ENCODE assay signal across 12 cellular contexts in genomic region chr3:51977449-51978142, GRCh38. TPM values are rescaled to one million over a fixed set of nuclear protein-coding genes. Genes with fewer than 3 reads are reported as not detected.
A peak's percentile ranks its signal among the peaks of the same experiment; 100 is the strongest.
DNase-seq lines count a peak whose midpoint lies in the region; ATAC-seq and TF ChIP-seq lines count a peak whose summit lies in the region.
"Had no signal": no experiment of that assay in that cellular context is flagged by ENCODE, and none has a peak within 500 bp of the region (broad histone marks: within the 10 kb centered on the region; RNA-seq: fewer than 3 reads in every experiment).

No MANE protein-coding gene starts in this region.

- no peaks in the 10 kb centered on the region for H3K79me2 ChIP-seq in GM23338 (replicated peaks; ENCODE audit: insufficient read depth)

- no peaks in the 10 kb centered on the region for H3K27me3 ChIP-seq in esophagus (ENCODE audit: control insufficient read depth in 1 of 2, insufficient read depth in 2 of 2, low read length in 2 of 2)
- peaks cover 38% of the 10 kb centered on the region for H3K27me3 ChIP-seq in GM23338 (ENCODE audit: insufficient read depth)
- H3K27me3 ChIP-seq in right atrium auricular region, result no peaks in the 10 kb centered on the region
- H3K27me3 ChIP-seq in esophagus muscularis mucosa, result no peaks in the 10 kb centered on the region
- H3K27me3 ChIP-seq: ovary had no signal

- H3K27ac ChIP-seq in esophagus (ENCODE audit: low read depth in 2 of 2, low read length in 1 of 2) (peak overlapping the region; percentile 20 to 27), GM23338 (ENCODE audit: low read depth) (no peak overlapping the region), right atrium auricular region (no peak overlapping the region), esophagus muscularis mucosa (replicated peaks in 1 of 4) (no peak overlapping the region)
- H3K27ac ChIP-seq: ovary had no signal

- no peak for ATAC-seq in activated naive CD4-positive, alpha-beta T cell treated with anti-CD3 and anti-CD28 coated beads, Interleukin-2, amount 50 U/mL, for 72 hours
- ATAC-seq in GM23338, result no peak

- H3K36me3 ChIP-seq in esophagus (ENCODE audit: control insufficient read depth in 2 of 2, insufficient read depth in 2 of 2, low read length in 1 of 2) (peaks cover 0 to 2% of the 10 kb centered on the region in 2 donors), GM23338 (ENCODE audit: insufficient read depth) (no peaks in the 10 kb centered on the region), right atrium auricular region (no peaks in the 10 kb centered on the region), esophagus muscularis mucosa (peaks cover 0 to 13% (median 5%) of the 10 kb centered on the region in 4 donors)
- H3K36me3 ChIP-seq: ovary had no signal

- peaks cover 36% of the 10 kb centered on the region for H3K4me1 Mint-ChIP-seq in activated T-helper 1 cell treated with anti-CD3 and anti-CD28 coated beads, Interleukin-12 subunit alpha, Interleukin-12 subunit beta, Interleukin-2, Interleukin-4 antibody, amounts not matched to agents 30 ng/mL and 10 ng/mL and 1 ng/mL, durations not matched to agents 14 hours and 24 hours and 36 hours (ENCODE audit: low read depth)
- peaks cover 18% of the 10 kb centered on the region for H3K4me1 Mint-ChIP-seq in GM23338

- TF ChIP-seq EP300 in esophagus muscularis mucosa (IDR thresholded peaks at IDR 0.05), result no peak

- peak overlapping the region in 1 of 2 donors; percentile 1 for H3K27ac Mint-ChIP-seq in activated naive CD4-positive, alpha-beta T cell treated with anti-CD3 and anti-CD28 coated beads, Interleukin-2, amount 50 U/mL, for 72 hours
- H3K27ac Mint-ChIP-seq in activated T-helper 1 cell treated with anti-CD3 and anti-CD28 coated beads, Interleukin-12 subunit alpha, Interleukin-12 subunit beta, Interleukin-2, Interleukin-4 antibody, amounts not matched to agents 30 ng/mL and 10 ng/mL and 1 ng/mL, durations not matched to agents 14 hours and 24 hours and 36 hours, result peak overlapping the region; percentile 3
- no peak overlapping the region for H3K27ac Mint-ChIP-seq in GM23338

- no peaks in the 10 kb centered on the region for H3K9me3 Mint-ChIP-seq in activated naive CD4-positive, alpha-beta T cell treated with anti-CD3 and anti-CD28 coated beads, Interleukin-2, amount 50 U/mL, for 72 hours
- no peaks in the 10 kb centered on the region for H3K9me3 Mint-ChIP-seq in activated T-helper 1 cell treated with anti-CD3 and anti-CD28 coated beads, Interleukin-12 subunit alpha, Interleukin-12 subunit beta, Interleukin-2, Interleukin-4 antibody, amounts not matched to agents 30 ng/mL and 10 ng/mL and 1 ng/mL, durations not matched to agents 14 hours and 24 hours and 36 hours
- no peaks in the 10 kb centered on the region; the same call in 2 of the 3 replicates for H3K9me3 Mint-ChIP-seq in GM23338

- peaks cover 5 to 12% of the 10 kb centered on the region in 2 donors for H3K36me3 Mint-ChIP-seq in activated naive CD4-positive, alpha-beta T cell treated with anti-CD3 and anti-CD28 coated beads, Interleukin-2, amount 50 U/mL, for 72 hours
- peaks cover 6% of the 10 kb centered on the region for H3K36me3 Mint-ChIP-seq in activated T-helper 1 cell treated with anti-CD3 and anti-CD28 coated beads, Interleukin-12 subunit alpha, Interleukin-12 subunit beta, Interleukin-2, Interleukin-4 antibody, amounts not matched to agents 30 ng/mL and 10 ng/mL and 1 ng/mL, durations not matched to agents 14 hours and 24 hours and 36 hours (ENCODE audit: low read depth)
- H3K36me3 Mint-ChIP-seq in GM23338 (ENCODE audit: low read depth), result no peaks in the 10 kb centered on the region

- H3K9me3 ChIP-seq in esophagus (ENCODE audit: control insufficient read depth in 2 of 2, insufficient read depth in 1 of 2, low read depth in 1 of 2, low read length in 1 of 2) (no peaks in the 10 kb centered on the region), right atrium auricular region (no peaks in the 10 kb centered on the region), esophagus muscularis mucosa (no peaks in the 10 kb centered on the region)
- H3K9me3 ChIP-seq: ovary had no signal

- H3K4me3 Mint-ChIP-seq in activated T-helper 1 cell treated with anti-CD3 and anti-CD28 coated beads, Interleukin-12 subunit alpha, Interleukin-12 subunit beta, Interleukin-2, Interleukin-4 antibody, amounts not matched to agents 30 ng/mL and 10 ng/mL and 1 ng/mL, durations not matched to agents 14 hours and 24 hours and 36 hours, result peak overlapping the region; percentile 43
- H3K4me3 Mint-ChIP-seq in GM23338, result no peak overlapping the region

- no peaks in the 10 kb centered on the region for H4K20me1 ChIP-seq in GM23338 (replicated peaks; ENCODE audit: insufficient read depth)

- intact Hi-C loops in activated T-helper 1 cell treated with anti-CD3 and anti-CD28 coated beads, Interleukin-12 subunit alpha, Interleukin-12 subunit beta, Interleukin-2, Interleukin-4 antibody, amounts not matched to agents 30 ng/mL and 10 ng/mL and 1 ng/mL, durations not matched to agents 14 hours and 24 hours and 36 hours (cut with micrococcal nuclease), result loop anchor here (10.0 kb wide), 2 partner anchors 557 to 583 kb away; partner anchors contain the start of genes NT5DC2, RBM15B and UQCC5
- intact Hi-C loops in esophagus muscularis mucosa (cut with DNase I), result no loop called here

- no peak for TF ChIP-seq POLR2A in esophagus muscularis mucosa (IDR thresholded peaks at IDR 0.05; ENCODE audit: low read depth)

- TF ChIP-seq CTCF in GM23338 (conservative IDR thresholded peaks at IDR 0.05; ENCODE audit: low read depth in 2 of 2), result no peak
- TF ChIP-seq CTCF in right atrium auricular region (IDR thresholded peaks at IDR 0.05), result no peak
- no peak for TF ChIP-seq CTCF in esophagus muscularis mucosa (IDR thresholded peaks at IDR 0.05)

- H3K4me3 ChIP-seq in esophagus (ENCODE audit: low read depth in 1 of 2, low read length in 2 of 2), result no peak overlapping the region
- no peak overlapping the region for H3K4me3 ChIP-seq in GM23338
- H3K4me3 ChIP-seq in right atrium auricular region, result no peak overlapping the region
- no peak overlapping the region for H3K4me3 ChIP-seq in esophagus muscularis mucosa
- H3K4me3 ChIP-seq: ovary had no signal

- H3K9me2 ChIP-seq in GM23338 (ENCODE audit: insufficient read depth), result no peaks in the 10 kb centered on the region

- peaks cover 7 to 27% of the 10 kb centered on the region in 2 donors for H3K4me1 ChIP-seq in esophagus (ENCODE audit: control insufficient read depth in 2 of 2, insufficient read depth in 2 of 2, low read length in 1 of 2)
- peaks cover 26% of the 10 kb centered on the region for H3K4me1 ChIP-seq in GM23338 (ENCODE audit: insufficient read depth)
- peaks cover 0 to 33% of the 10 kb centered on the region in 2 donors for H3K4me1 ChIP-seq in right atrium auricular region
- H3K4me1 ChIP-seq in esophagus muscularis mucosa, result peaks cover 35 to 58% (median 45%) of the 10 kb centered on the region in 4 donors

- WGBS in esophagus, 2 donors, result 60 to 67% methylated on average over 9 of the region's 9 CpGs
- 84% methylated on average over 4 of the region's 9 CpGs for WGBS in esophagus muscularis mucosa

- no peak overlapping the region for H2AFZ ChIP-seq in GM23338

- H3F3A ChIP-seq in GM23338 (replicated peaks; ENCODE audit: low read depth), result peaks cover 32% of the 10 kb centered on the region

- no peak overlapping the region for H3K4me2 ChIP-seq in GM23338

- no peaks in the 10 kb centered on the region for H3K27me3 Mint-ChIP-seq in activated T-helper 1 cell treated with anti-CD3 and anti-CD28 coated beads, Interleukin-12 subunit alpha, Interleukin-12 subunit beta, Interleukin-2, Interleukin-4 antibody, amounts not matched to agents 30 ng/mL and 10 ng/mL and 1 ng/mL, durations not matched to agents 14 hours and 24 hours and 36 hours (ENCODE audit: insufficient read depth)
- peaks cover 42% of the 10 kb centered on the region for H3K27me3 Mint-ChIP-seq in GM23338 (ENCODE audit: insufficient read depth, low read depth, poor library complexity)

- DNase-seq in activated naive CD4-positive, alpha-beta T cell treated with Interleukin-2 at 50 U/mL for 16 hours, result peak; percentile 28
- DNase-seq in activated naive CD4-positive, alpha-beta T cell treated with anti-CD3 and anti-CD28 coated beads, Interleukin-2, amount 50 U/mL, for 72 hours (ENCODE audit: low spot score in 2 of 2), result no peak
- DNase-seq in activated T-helper 1 cell treated with anti-CD3 and anti-CD28 coated beads, Interleukin-12 subunit alpha, Interleukin-12 subunit beta, Interleukin-2, Interleukin-4 antibody, amounts not matched to agents 30 ng/mL and 10 ng/mL and 1 ng/mL, durations not matched to agents 14 hours and 24 hours and 36 hours (ENCODE audit: low spot score), result no peak
- DNase-seq in stimulated activated naive CD4-positive, alpha-beta T cell treated with Interleukin-2 at 50 U/mL for 16 hours (lab: John Stamatoyannopoulos, UW), result peak; percentile 11
- DNase-seq in GM23338 (ENCODE audit: low spot score) (no peak), right atrium auricular region (ENCODE audit: low spot score) (no peak), esophagus muscularis mucosa (ENCODE audit: extremely low spot score) (no peak)
- DNase-seq: caudate nucleus, DMS153, NCI-H187 treated with DMSO at 0.1 percent for 48 hours, ovary had no signal

RNA-seq across cellular contexts. Expression of gene ABHD14A, which starts 2.7 kb away (rescaled TPM):
- 1 to 10 TPM; 7.7 to 9.0 TPM for total RNA-seq in activated naive CD4-positive, alpha-beta T cell treated with anti-CD3 and anti-CD28 coated beads, Interleukin-2, amount 50 U/mL, for 72 hours
- 12.8 and 13.3 TPM in 2 replicates for total RNA-seq in activated T-helper 1 cell treated with anti-CD3 and anti-CD28 coated beads, Interleukin-12 subunit alpha, Interleukin-12 subunit beta, Interleukin-2, Interleukin-4 antibody, amounts not matched to agents 30 ng/mL and 10 ng/mL and 1 ng/mL, durations not matched to agents 14 hours and 24 hours and 36 hours
- polyA plus RNA-seq in esophagus, result 10 to 100 TPM in 1 of 2 donors, 1 to 10 TPM in 1; 8.0 to 12.9 TPM
- total RNA-seq in GM23338 (2014; rRNA removed; shearing (Covaris generic)), result 4.3 and 7.8 TPM in 2 replicates
- polyA plus RNA-seq in GM23338 (2016; fragmentation: Nextera tagmentation; extraction: Ambion mirVana), result 12.7 TPM in 2 replicates
- total RNA-seq in right atrium auricular region, result 10 to 100 TPM; 21.0 to 31.3 TPM
- total RNA-seq in esophagus muscularis mucosa, result 10 to 100 TPM in 3 of 4 donors, 1 to 10 TPM in 1; 10.0 to 22.3 (median 15.8) TPM

RNA-seq across cellular contexts. Expression of gene ABHD14B, which starts 3.7 kb away (rescaled TPM):
- 10 to 100 TPM; 21.4 to 62.4 TPM for total RNA-seq in activated naive CD4-positive, alpha-beta T cell treated with anti-CD3 and anti-CD28 coated beads, Interleukin-2, amount 50 U/mL, for 72 hours
- total RNA-seq in activated T-helper 1 cell treated with anti-CD3 and anti-CD28 coated beads, Interleukin-12 subunit alpha, Interleukin-12 subunit beta, Interleukin-2, Interleukin-4 antibody, amounts not matched to agents 30 ng/mL and 10 ng/mL and 1 ng/mL, durations not matched to agents 14 hours and 24 hours and 36 hours, result 37.9 and 38.0 TPM in 2 replicates
- 10 to 100 TPM; 29.6 to 40.5 TPM for polyA plus RNA-seq in esophagus
- total RNA-seq in GM23338 (2014; rRNA removed; shearing (Covaris generic)), result 8.0 and 11.1 TPM in 2 replicates
- 5.8 and 8.9 TPM in 2 replicates for polyA plus RNA-seq in GM23338 (2016; fragmentation: Nextera tagmentation; extraction: Ambion mirVana)
- 10 to 100 TPM; 15.6 to 20.9 TPM for total RNA-seq in right atrium auricular region
- total RNA-seq in esophagus muscularis mucosa, result 10 to 100 TPM; 41.8 to 49.5 (median 46.9) TPM

RNA-seq across cellular contexts. Expression of gene ACY1, which starts 5.7 kb away (rescaled TPM):
- 10 to 100 TPM; 54.7 to 78.5 TPM for total RNA-seq in activated naive CD4-positive, alpha-beta T cell treated with anti-CD3 and anti-CD28 coated beads, Interleukin-2, amount 50 U/mL, for 72 hours
- total RNA-seq in activated T-helper 1 cell treated with anti-CD3 and anti-CD28 coated beads, Interleukin-12 subunit alpha, Interleukin-12 subunit beta, Interleukin-2, Interleukin-4 antibody, amounts not matched to agents 30 ng/mL and 10 ng/mL and 1 ng/mL, durations not matched to agents 14 hours and 24 hours and 36 hours, result 58.0 and 58.5 TPM in 2 replicates
- polyA plus RNA-seq in esophagus (10 to 100 TPM; 22.4 to 23.2 TPM), GM23338 (2016; fragmentation: Nextera tagmentation; extraction: Ambion mirVana) (35.8 and 38.4 TPM in 2 replicates)
- 62.8 and 91.3 TPM in 2 replicates for total RNA-seq in GM23338 (2014; rRNA removed; shearing (Covaris generic))
- total RNA-seq in right atrium auricular region (10 to 100 TPM; 26.0 to 29.8 TPM), esophagus muscularis mucosa (10 to 100 TPM in 3 of 4 donors, 1 to 10 TPM in 1; 10.0 to 19.2 (median 15.8) TPM)

RNA-seq across cellular contexts. Expression of gene PCBP4, which starts 10.3 kb away (rescaled TPM):
- 10 to 100 TPM; 11.3 to 14.3 TPM for total RNA-seq in activated naive CD4-positive, alpha-beta T cell treated with anti-CD3 and anti-CD28 coated beads, Interleukin-2, amount 50 U/mL, for 72 hours
- total RNA-seq in activated T-helper 1 cell treated with anti-CD3 and anti-CD28 coated beads, Interleukin-12 subunit alpha, Interleukin-12 subunit beta, Interleukin-2, Interleukin-4 antibody, amounts not matched to agents 30 ng/mL and 10 ng/mL and 1 ng/mL, durations not matched to agents 14 hours and 24 hours and 36 hours, result 14.8 and 18.0 TPM in 2 replicates
- polyA plus RNA-seq in esophagus, result 10 to 100 TPM; 11.7 to 18.7 TPM
- 26.8 and 37.6 TPM in 2 replicates for total RNA-seq in GM23338 (2014; rRNA removed; shearing (Covaris generic))
- polyA plus RNA-seq in GM23338 (2016; fragmentation: Nextera tagmentation; extraction: Ambion mirVana), result 11.8 and 14.1 TPM in 2 replicates
- total RNA-seq in right atrium auricular region, result 100 to 1,000 TPM in 1 of 2 donors, 10 to 100 TPM in 1; 73.8 to 119 TPM
- 100 to 1,000 TPM in 2 of 4 donors, 10 to 100 TPM in 2; 54.4 to 378 (median 139) TPM for total RNA-seq in esophagus muscularis mucosa

RNA-seq across cellular contexts. Expression of gene RPL29, which starts 18.1 kb away (rescaled TPM):
- total RNA-seq in activated naive CD4-positive, alpha-beta T cell treated with anti-CD3 and anti-CD28 coated beads, Interleukin-2, amount 50 U/mL, for 72 hours, result 1,000 to 10,000 TPM; 1,489 to 1,761 TPM
- total RNA-seq in activated T-helper 1 cell treated with anti-CD3 and anti-CD28 coated beads, Interleukin-12 subunit alpha, Interleukin-12 subunit beta, Interleukin-2, Interleukin-4 antibody, amounts not matched to agents 30 ng/mL and 10 ng/mL and 1 ng/mL, durations not matched to agents 14 hours and 24 hours and 36 hours, result 1,590 and 1,596 TPM in 2 replicates
- polyA plus RNA-seq in esophagus, result 1,000 to 10,000 TPM; 2,351 to 2,556 TPM
- total RNA-seq in GM23338 (2014; rRNA removed; shearing (Covaris generic)), result 1,341 and 1,471 TPM in 2 replicates
- polyA plus RNA-seq in GM23338 (2016; fragmentation: Nextera tagmentation; extraction: Ambion mirVana), result 1,864 and 1,983 TPM in 2 replicates
- 1,000 to 10,000 TPM in 1 of 2 donors, 100 to 1,000 TPM in 1; 658 to 1,017 TPM for total RNA-seq in right atrium auricular region
- total RNA-seq in esophagus muscularis mucosa, result 1,000 to 10,000 TPM in 3 of 4 donors, 100 to 1,000 TPM in 1; 786 to 1,908 (median 1,382) TPM

Comparison
In these comparisons a context has a peak if more than half of its experiments do, and no peak if none do; other contexts are left out.
1. DNase-seq: peak in activated naive CD4-positive, alpha-beta T cell treated with Interleukin-2 at 50 U/mL for 16 hours (single experiment) and stimulated activated naive CD4-positive, alpha-beta T cell treated with Interleukin-2 at 50 U/mL for 16 hours (single experiment); none in activated naive CD4-positive, alpha-beta T cell treated with anti-CD3 and anti-CD28 coated beads, Interleukin-2, amount 50 U/mL, for 72 hours (0 of 2), activated T-helper 1 cell treated with anti-CD3 and anti-CD28 coated beads, Interleukin-12 subunit alpha, Interleukin-12 subunit beta, Interleukin-2, Interleukin-4 antibody, amounts not matched to agents 30 ng/mL and 10 ng/mL and 1 ng/mL, durations not matched to agents 14 hours and 24 hours and 36 hours (single experiment), GM23338 (single experiment), right atrium auricular region (single experiment) and esophagus muscularis mucosa (single experiment).
2. H3K27ac ChIP-seq: peak in esophagus (2 of 2); none in GM23338 (single experiment), right atrium auricular region (0 of 2) and esophagus muscularis mucosa (0 of 4).